ENCODE assay signal across 19 cellular contexts in the genomic region with DNA sequence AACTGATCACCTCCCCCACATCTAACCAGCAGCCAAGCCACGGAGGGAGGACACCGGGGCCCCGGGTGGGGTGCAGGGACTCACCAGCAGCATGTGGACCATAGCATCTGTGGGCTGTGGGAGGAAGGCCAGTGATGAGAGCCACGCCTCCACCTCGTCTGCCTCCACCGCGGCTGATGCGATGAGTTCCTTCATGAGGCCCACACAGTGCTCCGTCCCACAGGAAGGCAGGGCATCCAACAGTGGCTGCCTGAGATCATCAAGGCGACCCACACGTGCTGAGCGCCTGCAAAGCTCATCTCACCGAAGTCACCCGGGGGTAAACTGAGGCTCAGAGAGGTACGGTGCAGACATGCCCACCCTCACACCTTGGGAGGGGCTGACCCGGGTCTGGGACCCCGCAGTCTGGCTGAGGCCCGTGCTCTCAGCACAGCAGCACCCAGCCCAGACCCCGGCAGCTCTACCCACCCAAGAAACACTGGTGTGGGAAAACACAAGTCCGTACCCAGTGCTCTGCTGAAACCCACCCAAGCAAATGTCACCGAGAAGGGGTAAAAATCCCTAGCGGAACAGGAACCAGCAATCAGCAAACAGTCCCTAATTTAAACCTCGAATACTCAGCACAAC.
"Had no signal": no experiment of that assay in that cellular context is flagged by ENCODE, and none has a peak within 500 bp of the region (broad histone marks: within the 10 kb centered on the region; RNA-seq: fewer than 3 reads in every experiment).

No MANE protein-coding gene starts in this region.

- FAIRE-seq: endometrium, small intestine had no signal

- H3K27ac ChIP-seq: cardiac muscle cell, dorsolateral prefrontal cortex, left ventricle myocardium inferior, prostate gland, suprapubic skin had no signal

- H3K36me3 ChIP-seq: cardiac muscle cell, left ventricle myocardium inferior, prostate gland, suprapubic skin had no signal

- H3K4me3 ChIP-seq: cardiac muscle cell, dorsolateral prefrontal cortex, left ventricle myocardium inferior, prostate gland, suprapubic skin had no signal

- DNase-seq: activated CD4-positive, alpha-beta T cell treated with anti-CD3 and anti-CD28 coated beads, Interleukin-2, amount 50 U/mL, for 48 hours; activated effector memory CD4-positive, alpha-beta T cell treated with Interleukin-2 at 50 U/mL for 16 hours; activated naive CD4-positive, alpha-beta T cell treated with anti-CD3 and anti-CD28 coated beads, Interleukin-2, amount 50 U/mL, for 16 hours; activated T-cell treated with anti-CD3 and anti-CD28 coated beads, Interleukin-2, amount 50 U/mL, for 4 hours; dorsolateral prefrontal cortex; left ventricle myocardium inferior; right cardiac atrium; small intestine; stimulated activated CD4-positive, alpha-beta T cell treated with anti-CD3 and anti-CD28 coated beads, Interleukin-4, amount 100 ng/mL, for 24 hours; stimulated activated CD8-positive, alpha-beta memory T cell treated with anti-CD3 and anti-CD28 coated beads, Interleukin-4, amount 100 ng/mL, for 48 hours; stimulated activated naive CD8-positive, alpha-beta T cell treated with anti-CD3 and anti-CD28 coated beads, Interleukin-15, Interleukin-2, amounts not matched to agents 100 U/mL and 50 U/mL, for 24 hours; T-helper 1 cell; T1000; trophoblast cell had no signal

- H3K9me3 ChIP-seq: left ventricle myocardium inferior, prostate gland, suprapubic skin had no signal

- H3K27ac Mint-ChIP-seq: nephron had no signal

- H3K9me3 Mint-ChIP-seq: activated T-cell treated with anti-CD3 and anti-CD28 coated beads, Interleukin-2, amount 50 U/mL, for 4 hours; nephron had no signal

- ATAC-seq: activated T-cell treated with anti-CD3 and anti-CD28 coated beads, Interleukin-2, amount 50 U/mL, for 4 hours; right cardiac atrium; stimulated activated naive CD8-positive, alpha-beta T cell treated with anti-CD3 and anti-CD28 coated beads, Interleukin-15, Interleukin-2, amounts not matched to agents 100 U/mL and 50 U/mL, for 24 hours had no signal

- H3K4me3 Mint-ChIP-seq: activated T-cell treated with anti-CD3 and anti-CD28 coated beads, Interleukin-2, amount 50 U/mL, for 4 hours; nephron had no signal

- H3K27me3 ChIP-seq: cardiac muscle cell, dorsolateral prefrontal cortex, suprapubic skin had no signal
